ENCODE assay signal across 9 cellular contexts in genomic region chr7:106499897-106500296, GRCh38.
"Had no signal": no experiment of that assay in that cellular context is flagged by ENCODE, and none has a peak within 500 bp of the region (broad histone marks: within the 10 kb centered on the region; RNA-seq: fewer than 3 reads in every experiment).

No MANE protein-coding gene starts in this region.

- H3K4me1 Mint-ChIP-seq: IgD-negative memory B cell had no signal

- H3K4me3 ChIP-seq: GM23248 had no signal

- H2AFZ ChIP-seq: GM23248 had no signal

- H3K9ac ChIP-seq: GM23248 had no signal

- FAIRE-seq: H1, H54, HepG2 had no signal

- H3K4me3 Mint-ChIP-seq: H9, IgD-negative memory B cell had no signal

- DNase-seq: GM23248, H9, HCEC 1CT, KG1 had no signal

- ATAC-seq: HepG2 had no signal

- H3K27ac Mint-ChIP-seq: H9, IgD-negative memory B cell had no signal

- H3K27ac ChIP-seq: GM23248, HL-60 had no signal

- H3K36me3 Mint-ChIP-seq: IgD-negative memory B cell had no signal
